10 cellular contexts compared by ENCODE assay signal in genomic region chr4:15677507-15677988, GRCh38. TPM values are rescaled to one million over a fixed set of nuclear protein-coding genes. Genes with fewer than 3 reads are reported as not detected.
A peak's percentile ranks its signal among the peaks of the same experiment; 100 is the strongest.
DNase-seq lines count a peak whose midpoint lies in the region.
"Had no signal": no experiment of that assay in that cellular context is flagged by ENCODE, and none has a peak within 500 bp of the region (broad histone marks: within the 10 kb centered on the region; RNA-seq: fewer than 3 reads in every experiment).

No MANE protein-coding gene starts in this region.

- H3K27me3 Mint-ChIP-seq in T-helper 2 cell treated with Interferon-gamma antibody and Interleukin-4, amounts not matched to agents 5 μg/mL and 100 μg/mL, for 36 hours (ENCODE audit: low read depth): no peaks in the 10 kb centered on the region
- H3K27me3 Mint-ChIP-seq: activated CD4-positive, alpha-beta T cell treated with anti-CD3 and anti-CD28 coated beads, Interleukin-2, amount 10 ng/mL, durations not matched to agents 24 days and 14 days had no signal

- no peak overlapping the region for H3K14ac ChIP-seq in trophoblast cell (ENCODE audit: low read length)

- no CpG with 5 or more reads among the region's 2 CpGs for WGBS in trophoblast cell (ENCODE audit: extremely low coverage, insufficient coverage, insufficient read length)

- no peaks in the 10 kb centered on the region for H3K36me3 ChIP-seq in trophoblast cell (ENCODE audit: control insufficient read depth in 1 of 2, insufficient read depth in 2 of 2, low read length in 2 of 2)

- no peaks in the 10 kb centered on the region for H3K27me3 ChIP-seq in trophoblast cell (ENCODE audit: insufficient read depth, low read length)

- no peak overlapping the region for H3K4me2 ChIP-seq in trophoblast cell (ENCODE audit: low read length)

- H3K36me3 Mint-ChIP-seq in T-helper 2 cell treated with Interferon-gamma antibody and Interleukin-4, amounts not matched to agents 5 μg/mL and 100 μg/mL, for 36 hours (ENCODE audit: low read depth): peaks cover 25% of the 10 kb centered on the region

- peaks cover 11% of the 10 kb centered on the region for H3K79me1 ChIP-seq in trophoblast cell (ENCODE audit: low read length)

- H3K9me3 Mint-ChIP-seq in T-helper 2 cell treated with Interferon-gamma antibody and Interleukin-4, amounts not matched to agents 5 μg/mL and 100 μg/mL, for 36 hours: no peaks in the 10 kb centered on the region
- H3K9me3 Mint-ChIP-seq: activated CD4-positive, alpha-beta T cell treated with anti-CD3 and anti-CD28 coated beads, Interleukin-2, amount 10 ng/mL, durations not matched to agents 24 days and 14 days; stimulated activated naive CD8-positive, alpha-beta T cell treated with anti-CD3 and anti-CD28 coated beads, Interleukin-15, amount 100 ng/mL, for 72 hours had no signal

- no peak overlapping the region for H3K27ac Mint-ChIP-seq in T-helper 2 cell treated with Interferon-gamma antibody and Interleukin-4, amounts not matched to agents 5 μg/mL and 100 μg/mL, for 36 hours
- H3K27ac Mint-ChIP-seq: activated CD4-positive, alpha-beta T cell treated with anti-CD3 and anti-CD28 coated beads, Interleukin-2, amount 10 ng/mL, durations not matched to agents 24 days and 14 days; stimulated activated naive CD8-positive, alpha-beta T cell treated with anti-CD3 and anti-CD28 coated beads, Interleukin-15, amount 100 ng/mL, for 72 hours had no signal

- peaks cover 13% of the 10 kb centered on the region for H3K79me2 ChIP-seq in trophoblast cell (ENCODE audit: control insufficient read depth, insufficient read depth, low read length, poor library complexity)

- H4K8ac ChIP-seq in trophoblast cell (ENCODE audit: low read depth, low read length): no peak overlapping the region

- no peak overlapping the region for H2AK5ac ChIP-seq in trophoblast cell (ENCODE audit: low read length)

- peak; percentile 39 for DNase-seq in HCEC 1CT
- DNase-seq in RPMI7951 (ENCODE audit: low read depth): peak; percentile 39
- DNase-seq in fibroblast of peridontal ligament (ENCODE audit: extremely low read depth): peak; percentile 47
- peak in 1 of 2 donors; percentile 64 for DNase-seq in trophoblast cell
- no peak for DNase-seq in activated effector memory CD4-positive, alpha-beta T cell treated with Interleukin-2 at 50 U/mL for 16 hours
- no peak for DNase-seq in T-helper 2 cell treated with Interferon-gamma antibody and Interleukin-4, amounts not matched to agents 5 μg/mL and 100 μg/mL, for 36 hours (ENCODE audit: low spot score)
- DNase-seq in stimulated activated CD4-positive, alpha-beta T cell treated with anti-CD3 and anti-CD28 coated beads, Interleukin-2, amount 100 ng/mL, for 48 hours: no peak
- DNase-seq: activated CD4-positive, alpha-beta T cell treated with anti-CD3 and anti-CD28 coated beads, Interleukin-2, amount 10 ng/mL, durations not matched to agents 24 days and 14 days; amygdala; stimulated activated naive CD8-positive, alpha-beta T cell treated with anti-CD3 and anti-CD28 coated beads, Interleukin-15, amount 100 ng/mL, for 72 hours had no signal

- H3K4me3 ChIP-seq in trophoblast cell (ENCODE audit: low read depth, low read length): no peak overlapping the region

- H3K4me1 Mint-ChIP-seq in T-helper 2 cell treated with Interferon-gamma antibody and Interleukin-4, amounts not matched to agents 5 μg/mL and 100 μg/mL, for 36 hours (ENCODE audit: low read depth): peaks cover 37% of the 10 kb centered on the region

- no peak overlapping the region for H4K91ac ChIP-seq in trophoblast cell (ENCODE audit: low read depth, low read length)

- H2BK120ac ChIP-seq in trophoblast cell (ENCODE audit: insufficient read depth, low read length, poor library complexity): no peak overlapping the region

- H4K12ac ChIP-seq in trophoblast cell (ENCODE audit: low read depth, low read length): no peak overlapping the region

- no peak overlapping the region for H3K27ac ChIP-seq in trophoblast cell (ENCODE audit: low read depth, low read length)

- H2AFZ ChIP-seq in trophoblast cell (ENCODE audit: insufficient read depth, low read length, poor library complexity): no peak overlapping the region

- peak overlapping the region; percentile 64 for H3K4ac ChIP-seq in trophoblast cell (ENCODE audit: low read depth, low read length)

- H3K9ac ChIP-seq in trophoblast cell (ENCODE audit: low read length): no peak overlapping the region

- H2BK5ac ChIP-seq in trophoblast cell (ENCODE audit: low read depth, low read length, poor library complexity): no peak overlapping the region

- no peak overlapping the region for H3K18ac ChIP-seq in trophoblast cell (ENCODE audit: low read length)

- H3K4me1 ChIP-seq in trophoblast cell (ENCODE audit: control insufficient read depth in 1 of 2, insufficient read depth in 2 of 2, low read length in 2 of 2): peaks cover 0 to 4% of the 10 kb centered on the region in 2 experiments

- H2BK12ac ChIP-seq in trophoblast cell (ENCODE audit: low read length): no peak overlapping the region

- H3K4me3 Mint-ChIP-seq in T-helper 2 cell treated with Interferon-gamma antibody and Interleukin-4, amounts not matched to agents 5 μg/mL and 100 μg/mL, for 36 hours: no peak overlapping the region
- H3K4me3 Mint-ChIP-seq: activated CD4-positive, alpha-beta T cell treated with anti-CD3 and anti-CD28 coated beads, Interleukin-2, amount 10 ng/mL, durations not matched to agents 24 days and 14 days; stimulated activated naive CD8-positive, alpha-beta T cell treated with anti-CD3 and anti-CD28 coated beads, Interleukin-15, amount 100 ng/mL, for 72 hours had no signal

- no peak overlapping the region for H3K23ac ChIP-seq in trophoblast cell (ENCODE audit: low read length)

- H3K9me3 ChIP-seq in trophoblast cell (ENCODE audit: insufficient read depth, low read depth, low read length): no peaks in the 10 kb centered on the region

RNA-seq across cellular contexts. Expression of gene FAM200B, which starts 4.1 kb away (rescaled TPM):
- 57.0 and 58.6 TPM in 2 replicates for total RNA-seq in RPMI7951 (2014; rRNA removed; shearing (Covaris generic))
- 60.1 and 63.5 TPM in 2 replicates for polyA plus RNA-seq in trophoblast cell (2013)

RNA-seq across cellular contexts. Expression of gene FBXL5, which starts 22.4 kb away (rescaled TPM):
- total RNA-seq in RPMI7951 (2014; rRNA removed; shearing (Covaris generic)): 88.7 and 89.0 TPM in 2 replicates
- polyA plus RNA-seq in trophoblast cell (2013): 32.4 and 32.8 TPM in 2 replicates

RNA-seq across cellular contexts. Expression of gene BST1, which starts 25.3 kb away (rescaled TPM):
- total RNA-seq in RPMI7951 (2014; rRNA removed; shearing (Covaris generic)): 15.3 and 21.2 TPM in 2 replicates
- 0.24 and 0.40 TPM in 2 replicates for polyA plus RNA-seq in trophoblast cell (2013)

Comparison
In these comparisons a context has a peak if more than half of its experiments do, and no peak if none do; other contexts are left out.
1. DNase-seq: peak in HCEC 1CT (single experiment), RPMI7951 (single experiment) and fibroblast of peridontal ligament (single experiment); none in activated effector memory CD4-positive, alpha-beta T cell treated with Interleukin-2 at 50 U/mL for 16 hours (single experiment), T-helper 2 cell treated with Interferon-gamma antibody and Interleukin-4, amounts not matched to agents 5 μg/mL and 100 μg/mL, for 36 hours (single experiment) and stimulated activated CD4-positive, alpha-beta T cell treated with anti-CD3 and anti-CD28 coated beads, Interleukin-2, amount 100 ng/mL, for 48 hours (0 of 2).